ENCODE assay signal across 10 cellular contexts in genomic region chr17:69506489-69506888, GRCh38.
DNase-seq lines count a peak whose midpoint lies in the region; ATAC-seq, FAIRE-seq and TF ChIP-seq lines count a peak whose summit lies in the region.
"Had no signal": no experiment of that assay in that cellular context is flagged by ENCODE, and none has a peak within 500 bp of the region (broad histone marks: within the 10 kb centered on the region; RNA-seq: fewer than 3 reads in every experiment).

No MANE protein-coding gene starts in this region.

- H3K36me3 Mint-ChIP-seq in progenitor cell of endocrine pancreas (ENCODE audit: insufficient read depth): peaks cover 39% of the 10 kb centered on the region
- no peaks in the 10 kb centered on the region for H3K36me3 Mint-ChIP-seq in activated CD4-positive, alpha-beta memory T cell treated with anti-CD3 and anti-CD28 coated beads, Interleukin-2, amount 10 ng/mL, durations not matched to agents 7 days and 5 days (ENCODE audit: low read depth)

- H3K36me3 ChIP-seq in bronchial epithelial cell (ENCODE audit: control insufficient read depth, insufficient read depth, low read length): no peaks in the 10 kb centered on the region
- H3K36me3 ChIP-seq: ovary had no signal

- no peaks in the 10 kb centered on the region for H3K27me3 ChIP-seq in bronchial epithelial cell (ENCODE audit: control insufficient read depth, insufficient read depth, low read length)
- H3K27me3 ChIP-seq: ovary had no signal

- DNase-seq in DMS53 (lab: John Stamatoyannopoulos, UW) (peak; percentile 47), DMS53 treated with DMSO at 0.1 percent for 48 hours (lab: John Stamatoyannopoulos, UW; ENCODE audit: unreplicated experiment) (no peak), LNCaP clone FGC (ENCODE audit: low read depth) (no peak), bronchial epithelial cell (ENCODE audit: low read depth) (peak; percentile 37), progenitor cell of endocrine pancreas (ENCODE audit: low spot score, unreplicated experiment) (no peak), posterior cingulate gyrus (no peak)
- no peak for DNase-seq in activated CD4-positive, alpha-beta memory T cell treated with anti-CD3 and anti-CD28 coated beads, Interleukin-2, amount 10 ng/mL, durations not matched to agents 7 days and 5 days
- DNase-seq: activated CD8-positive, alpha-beta T cell treated with anti-CD3 and anti-CD28 coated beads, Interleukin-2, amount 10 ng/mL, durations not matched to agents 7 days and 5 days; ovary had no signal

- no peaks in the 10 kb centered on the region for H3K27me3 Mint-ChIP-seq in progenitor cell of endocrine pancreas
- H3K27me3 Mint-ChIP-seq in activated CD4-positive, alpha-beta memory T cell treated with anti-CD3 and anti-CD28 coated beads, Interleukin-2, amount 10 ng/mL, durations not matched to agents 7 days and 5 days: no peaks in the 10 kb centered on the region

- H3K9me3 Mint-ChIP-seq in progenitor cell of endocrine pancreas (ENCODE audit: low read depth): peaks cover 3% of the 10 kb centered on the region
- no peaks in the 10 kb centered on the region for H3K9me3 Mint-ChIP-seq in activated CD4-positive, alpha-beta memory T cell treated with anti-CD3 and anti-CD28 coated beads, Interleukin-2, amount 10 ng/mL, durations not matched to agents 7 days and 5 days

- H3K4me3 ChIP-seq in LNCaP clone FGC (ENCODE audit: low read depth, low read length): no peak overlapping the region
- no peak overlapping the region for H3K4me3 ChIP-seq in bronchial epithelial cell (ENCODE audit: low read depth, low read length)
- H3K4me3 ChIP-seq: ovary had no signal

- no peak overlapping the region for H3K4me3 Mint-ChIP-seq in progenitor cell of endocrine pancreas (ENCODE audit: low read depth)
- H3K4me3 Mint-ChIP-seq in activated CD4-positive, alpha-beta memory T cell treated with anti-CD3 and anti-CD28 coated beads, Interleukin-2, amount 10 ng/mL, durations not matched to agents 7 days and 5 days: no peak overlapping the region
- H3K4me3 Mint-ChIP-seq: activated CD8-positive, alpha-beta T cell treated with anti-CD3 and anti-CD28 coated beads, Interleukin-2, amount 10 ng/mL, durations not matched to agents 7 days and 5 days had no signal

- CTCF ChIA-PET in activated CD4-positive, alpha-beta memory T cell treated with anti-CD3 and anti-CD28 coated beads, Interleukin-2, amount 10 ng/mL, durations not matched to agents 7 days and 5 days (lab: Charles Lee): interaction anchor here (0.8 to 1.0 kb wide), 3 partner anchors 10 to 91 kb away, joined by 3 read pairs; no protein-coding TSS in a partner anchor

- FAIRE-seq in bronchial epithelial cell (lab: Jason Lieb, UNC): no peak

- H3K4me1 Mint-ChIP-seq in progenitor cell of endocrine pancreas (ENCODE audit: low read depth): peaks cover 40% of the 10 kb centered on the region
- H3K4me1 Mint-ChIP-seq in activated CD4-positive, alpha-beta memory T cell treated with anti-CD3 and anti-CD28 coated beads, Interleukin-2, amount 10 ng/mL, durations not matched to agents 7 days and 5 days: no peaks in the 10 kb centered on the region

- H3K27ac Mint-ChIP-seq in progenitor cell of endocrine pancreas: peak overlapping the region; percentile 41
- no peak overlapping the region for H3K27ac Mint-ChIP-seq in activated CD4-positive, alpha-beta memory T cell treated with anti-CD3 and anti-CD28 coated beads, Interleukin-2, amount 10 ng/mL, durations not matched to agents 7 days and 5 days
- H3K27ac Mint-ChIP-seq: activated CD8-positive, alpha-beta T cell treated with anti-CD3 and anti-CD28 coated beads, Interleukin-2, amount 10 ng/mL, durations not matched to agents 7 days and 5 days had no signal

- TF ChIP-seq CTCF in LNCaP clone FGC (IDR thresholded peaks at IDR 0.05; ENCODE audit: control insufficient read depth, extremely low read depth, insufficient read depth): peak; percentile 35
- TF ChIP-seq CTCF in bronchial epithelial cell (IDR thresholded peaks at IDR 0.05; ENCODE audit: insufficient read depth, low read length, severe bottlenecking): peak; percentile 41
- TF ChIP-seq CTCF in progenitor cell of endocrine pancreas (IDR thresholded peaks at IDR 0.05; ENCODE audit: unreplicated experiment): peak; percentile 22

- POLR2A ChIA-PET in activated CD4-positive, alpha-beta memory T cell treated with anti-CD3 and anti-CD28 coated beads, Interleukin-2, amount 10 ng/mL, durations not matched to agents 7 days and 5 days (lab: Charles Lee): no interaction called here

- no peak for ATAC-seq in HG03196 (IDR thresholded peaks at IDR 0.05; ENCODE audit: unreplicated experiment)
- ATAC-seq: activated CD8-positive, alpha-beta T cell treated with anti-CD3 and anti-CD28 coated beads, Interleukin-2, amount 10 ng/mL, durations not matched to agents 7 days and 5 days had no signal

- intact Hi-C loops in posterior cingulate gyrus (cut with DNase I): no loop called here

Comparison
In these comparisons a context has a peak if more than half of its experiments do, and no peak if none do; other contexts are left out.
1. DNase-seq: peak in DMS53 (single experiment) and bronchial epithelial cell (single experiment); none in DMS53 treated with DMSO at 0.1 percent for 48 hours (single experiment), LNCaP clone FGC (single experiment), progenitor cell of endocrine pancreas (single experiment), activated CD4-positive, alpha-beta memory T cell treated with anti-CD3 and anti-CD28 coated beads, Interleukin-2, amount 10 ng/mL, durations not matched to agents 7 days and 5 days (single experiment) and posterior cingulate gyrus (0 of 10).
2. Peak in every context shown above with its lines, with median percentiles within 50 percentile points of each other: CTCF ChIP-seq.